8 cellular contexts compared by ENCODE assay signal in the genomic region with DNA sequence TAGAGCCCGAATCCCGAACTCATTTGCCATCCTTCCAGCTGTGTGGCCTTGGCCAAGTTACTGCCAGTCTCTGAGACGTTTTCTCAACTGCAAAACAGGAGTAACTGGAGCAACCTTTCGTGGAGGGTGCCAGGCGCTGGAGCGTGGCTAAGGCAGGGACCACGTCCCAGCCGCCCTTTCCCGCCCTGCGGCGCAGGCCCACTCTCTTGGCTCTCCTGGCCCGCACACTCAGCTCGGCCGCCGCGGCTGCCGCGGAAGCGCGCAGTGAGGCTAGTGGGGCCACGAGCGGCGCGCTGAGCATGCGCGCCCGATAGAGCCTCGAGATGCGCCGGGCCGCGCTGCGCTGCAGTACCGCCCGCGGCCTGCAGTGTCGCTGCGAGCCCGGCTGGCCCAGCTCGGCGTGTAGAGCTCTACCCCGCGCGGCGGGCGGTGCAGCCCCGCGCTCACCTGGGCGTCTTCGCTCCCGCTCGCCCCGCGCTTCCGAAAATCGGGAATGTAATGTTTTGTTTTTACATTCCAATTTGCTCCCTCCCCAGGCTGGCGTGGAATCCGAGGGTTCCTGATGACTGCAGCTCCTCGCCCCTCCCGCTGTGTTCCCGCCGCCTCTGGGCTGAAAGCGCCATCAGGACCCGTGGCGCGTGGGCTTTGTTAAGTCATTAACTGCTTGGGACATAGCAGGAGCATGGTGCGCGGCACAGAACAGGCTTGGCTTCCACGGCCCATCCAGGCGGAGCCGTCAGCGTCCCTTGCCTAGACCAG. TPM values are rescaled to one million over a fixed set of nuclear protein-coding genes. Genes with fewer than 3 reads are reported as not detected.
A peak's percentile ranks its signal among the peaks of the same experiment; 100 is the strongest.
DNase-seq lines count a peak whose midpoint lies in the region; ATAC-seq and TF ChIP-seq lines count a peak whose summit lies in the region.

No MANE protein-coding gene starts in this region.

- H3K4me3 Mint-ChIP-seq in naive thymus-derived CD8-positive, alpha-beta T cell, result peak overlapping the region; percentile 74 to 91 (median 82)
- peak overlapping the region; percentile 82 to 85 for H3K4me3 Mint-ChIP-seq in stimulated activated naive CD8-positive, alpha-beta T cell treated with anti-CD3 and anti-CD28 coated beads, Interleukin-15, amount 100 ng/mL, for 72 hours

- peaks cover 0 to 7% (median 2%) of the 10 kb centered on the region in 9 donors for H3K9me3 Mint-ChIP-seq in naive thymus-derived CD8-positive, alpha-beta T cell
- no peaks in the 10 kb centered on the region for H3K9me3 Mint-ChIP-seq in stimulated activated naive CD8-positive, alpha-beta T cell treated with anti-CD3 and anti-CD28 coated beads, Interleukin-15, amount 100 ng/mL, for 72 hours

- DNase-seq in GM12865 (ENCODE audit: low read depth) (peak; percentile 84), HFF-Myc (ENCODE audit: extremely low read depth, low read depth) (peak; percentile 14), NCI-H2171 treated with DMSO at 0.1 percent for 48 hours (lab: John Stamatoyannopoulos, UW) (peak; percentile 45), activated T-cell treated with anti-CD3 and anti-CD28 coated beads for 1 hour (ENCODE audit: low read depth) (peak; percentile 61), NCI-H1436 treated with DMSO at 0.1 percent for 48 hours (lab: John Stamatoyannopoulos, UW) (no peak)
- peak; percentile 59 to 85 (median 78) for DNase-seq in naive thymus-derived CD8-positive, alpha-beta T cell
- peak; percentile 79 to 84 for DNase-seq in stimulated activated naive CD8-positive, alpha-beta T cell treated with anti-CD3 and anti-CD28 coated beads, Interleukin-15, amount 100 ng/mL, for 72 hours

- H3K4me1 Mint-ChIP-seq in naive thymus-derived CD8-positive, alpha-beta T cell, result peaks cover 5 to 38% (median 28%) of the 10 kb centered on the region in 4 donors
- peaks cover 33% of the 10 kb centered on the region for H3K4me1 Mint-ChIP-seq in stimulated activated naive CD8-positive, alpha-beta T cell treated with anti-CD3 and anti-CD28 coated beads, Interleukin-15, amount 100 ng/mL, for 72 hours

- H3K36me3 Mint-ChIP-seq in naive thymus-derived CD8-positive, alpha-beta T cell, result peaks cover 0 to 7% (median 5%) of the 10 kb centered on the region in 3 donors

- TF ChIP-seq CTCF in GM12865 (IDR thresholded peaks at IDR 0.05; ENCODE audit: insufficient read depth, low read depth, low read length, missing control alignments) (peak; percentile 95), HFF-Myc (IDR thresholded peaks at IDR 0.05; ENCODE audit: low read depth, low read length, missing control alignments) (peak; percentile 80)

- peak overlapping the region in 5 of 10 donors; percentile 13 to 77 (median 73) for H3K27ac Mint-ChIP-seq in naive thymus-derived CD8-positive, alpha-beta T cell
- no peak overlapping the region for H3K27ac Mint-ChIP-seq in stimulated activated naive CD8-positive, alpha-beta T cell treated with anti-CD3 and anti-CD28 coated beads, Interleukin-15, amount 100 ng/mL, for 72 hours

- peak; percentile 85 for ATAC-seq in esophagus mucosa
- peak; percentile 70 to 73 for ATAC-seq in naive thymus-derived CD8-positive, alpha-beta T cell
- ATAC-seq in stimulated activated naive CD8-positive, alpha-beta T cell treated with anti-CD3 and anti-CD28 coated beads, Interleukin-15, amount 100 ng/mL, for 72 hours, result peak; percentile 83

- H3K27me3 Mint-ChIP-seq in naive thymus-derived CD8-positive, alpha-beta T cell, result peaks cover 18 to 42% (median 33%) of the 10 kb centered on the region in 5 donors
- peaks cover 48% of the 10 kb centered on the region for H3K27me3 Mint-ChIP-seq in stimulated activated naive CD8-positive, alpha-beta T cell treated with anti-CD3 and anti-CD28 coated beads, Interleukin-15, amount 100 ng/mL, for 72 hours

- POLR2A ChIA-PET in naive thymus-derived CD8-positive, alpha-beta T cell (lab: Charles Lee), result interaction anchor here (1.0 to 2.3 kb wide), 6 partner anchors 39 to 963 kb away, joined by 3 to 23 read pairs (median 6); a partner anchor contains a TSS

- no peak overlapping the region for H3K4me3 ChIP-seq in GM12865 (ENCODE audit: low read depth, low read length)
- peak overlapping the region; percentile 27; the same call in 1 of the 2 replicates for H3K4me3 ChIP-seq in HFF-Myc (replicated peaks; ENCODE audit: low read depth, low read length)

RNA-seq across cellular contexts. Expression of a gene that starts 4.0 kb away (rescaled TPM):
- 13.4 TPM for total RNA-seq in esophagus mucosa
- 10 to 100 TPM; 59.0 to 62.5 TPM for total RNA-seq in naive thymus-derived CD8-positive, alpha-beta T cell
- polyA plus RNA-seq in naive thymus-derived CD8-positive, alpha-beta T cell, result 10 to 100 TPM; 12.0 to 19.7 (median 17.9) TPM
